1 cellular context compared by ENCODE assay signal in the genomic region with DNA sequence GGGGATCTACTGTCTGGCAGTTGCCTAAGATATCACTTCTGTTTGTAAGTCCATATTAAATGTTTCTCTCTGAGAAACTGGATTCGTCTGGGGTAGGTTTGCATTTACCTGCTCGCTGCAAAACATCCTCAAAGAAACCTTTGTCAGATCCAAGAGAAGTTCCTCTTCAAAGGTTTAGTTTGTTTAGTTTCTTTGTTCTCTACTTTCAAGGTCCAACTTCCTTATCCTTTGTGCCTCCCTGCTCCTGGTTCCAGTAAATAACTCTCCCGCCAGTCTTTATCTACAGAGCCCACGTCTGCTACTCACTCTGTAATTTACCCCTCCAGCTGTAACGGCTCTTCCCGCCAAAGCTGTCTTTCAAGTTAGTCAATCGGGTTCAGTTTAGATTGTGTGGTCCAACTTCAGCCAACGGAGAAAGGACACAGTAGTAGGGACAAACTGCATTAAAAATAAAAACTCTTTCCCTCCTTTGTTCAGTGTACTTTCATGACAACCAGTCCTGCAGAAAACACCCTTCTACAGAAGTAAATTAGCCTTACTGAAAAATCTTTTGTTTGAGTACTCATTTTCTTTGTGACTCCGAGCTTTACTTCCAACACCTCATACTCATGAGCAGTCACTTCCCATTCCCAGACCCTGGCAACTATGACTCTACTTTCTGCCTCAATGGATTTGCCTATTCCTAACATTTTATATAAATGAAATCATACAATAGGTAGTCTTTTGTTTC.
A peak's percentile ranks its signal among the peaks of the same experiment; 100 is the strongest.
TF ChIP-seq lines count a peak whose summit lies in the region.

No MANE protein-coding gene starts in this region.

TF ChIP-seq in K562, 482 proteins besides CTCF, POLR2A, EP300 and RAD21 (continued from another document and continues in another):
- TF ChIP-seq FOXM1 (IDR thresholded peaks at IDR 0.05; ENCODE audit: low read depth) = peak; percentile 98
- TF ChIP-seq FOXM1 (CRISPR knock-in tag; IDR thresholded peaks at IDR 0.05; ENCODE audit: low read depth) = no peak
- TF ChIP-seq ZSCAN29 (IDR thresholded peaks at IDR 0.05) = 0 out of 2 replicates have a peak, but pooled peaks have one; percentile 17
- TF ChIP-seq NFIC (IDR thresholded peaks at IDR 0.05) = peak; percentile 79
- peak; percentile 69 for TF ChIP-seq SMARCC2 (IDR thresholded peaks at IDR 0.05; ENCODE audit: low read depth)
- peak; percentile 54; the same call in 1 of the 2 replicates for TF ChIP-seq NFE2 (IDR thresholded peaks at IDR 0.05; ENCODE audit: low read depth)
- TF ChIP-seq, protein P1, sequence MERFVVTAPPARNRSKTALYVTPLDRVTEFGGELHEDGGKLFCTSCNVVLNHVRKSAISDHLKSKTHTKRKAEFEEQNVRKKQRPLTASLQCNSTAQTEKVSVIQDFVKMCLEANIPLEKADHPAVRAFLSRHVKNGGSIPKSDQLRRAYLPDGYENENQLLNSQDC (CRISPR knock-in tag; IDR thresholded peaks at IDR 0.05) = no peak
- peak; percentile 79 for TF ChIP-seq NEUROD1 (IDR thresholded peaks at IDR 0.05; ENCODE audit: borderline replicate concordance, low read depth, low read length, partially characterized antibody)
- TF ChIP-seq ZNF583 (CRISPR knock-in tag; IDR thresholded peaks at IDR 0.05) = peak; percentile 70; the same call in 1 of the 2 replicates
- TF ChIP-seq YBX1 (IDR thresholded peaks at IDR 0.05) = no peak
- TF ChIP-seq ZNF766 (CRISPR knock-in tag; conservative IDR thresholded peaks at IDR 0.05) = peak; percentile 90
- peak; percentile 91 for TF ChIP-seq SOX6 (IDR thresholded peaks at IDR 0.05)
- peak; percentile 64 for TF ChIP-seq MBD2 (IDR thresholded peaks at IDR 0.05; ENCODE audit: borderline replicate concordance, low read depth)
- no peak for TF ChIP-seq ZNF140 (CRISPR knock-in tag; IDR thresholded peaks at IDR 0.05)
- no peak for TF ChIP-seq ETV5 (CRISPR knock-in tag; IDR thresholded peaks at IDR 0.05; ENCODE audit: low read depth)
- TF ChIP-seq MECOM (CRISPR knock-in tag; IDR thresholded peaks at IDR 0.05) = 0 out of 2 replicates have a peak, but pooled peaks have one; percentile 29
- peak; percentile 84 for TF ChIP-seq MEIS2 (IDR thresholded peaks at IDR 0.05; ENCODE audit: partially characterized antibody)
- no peak for TF ChIP-seq FOXP1 (CRISPR knock-in tag; IDR thresholded peaks at IDR 0.05)
- peak; percentile 51 for TF ChIP-seq CCNT2 (IDR thresholded peaks at IDR 0.05; ENCODE audit: borderline replicate concordance, extremely low read depth, insufficient read length, low read depth, low read length)
- TF ChIP-seq, protein P2, sequence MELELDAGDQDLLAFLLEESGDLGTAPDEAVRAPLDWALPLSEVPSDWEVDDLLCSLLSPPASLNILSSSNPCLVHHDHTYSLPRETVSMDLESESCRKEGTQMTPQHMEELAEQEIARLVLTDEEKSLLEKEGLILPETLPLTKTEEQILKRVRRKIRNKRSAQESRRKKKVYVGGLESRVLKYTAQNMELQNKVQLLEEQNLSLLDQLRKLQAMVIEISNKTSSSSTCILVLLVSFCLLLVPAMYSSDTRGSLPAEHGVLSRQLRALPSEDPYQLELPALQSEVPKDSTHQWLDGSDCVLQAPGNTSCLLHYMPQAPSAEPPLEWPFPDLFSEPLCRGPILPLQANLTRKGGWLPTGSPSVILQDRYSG (tag; conservative IDR thresholded peaks at IDR 0.05; ENCODE audit: low read depth) = peak; percentile 39; the same call in 1 of the 2 replicates
- TF ChIP-seq FOSL1 (tag; conservative IDR thresholded peaks at IDR 0.05) = peak; percentile 34; the same call in 1 of the 2 replicates
- no peak for TF ChIP-seq CREB1 (IDR thresholded peaks at IDR 0.05)
- TF ChIP-seq CREB1 (CRISPR knock-in tag; IDR thresholded peaks at IDR 0.05) = 0 out of 2 replicates have a peak, but pooled peaks have one; percentile 22
- peak in 1 of 2 experiments; percentile 67; a peak in 2 of 4 replicates for TF ChIP-seq HDAC1 (IDR thresholded peaks at IDR 0.05)
- TF ChIP-seq ZNF584 (CRISPR knock-in tag; IDR thresholded peaks at IDR 0.05; ENCODE audit: low read depth) = peak; percentile 75
- TF ChIP-seq MAZ (CRISPR knock-in tag; conservative IDR thresholded peaks at IDR 0.05 in 1 of 2, IDR thresholded peaks at IDR 0.05 in 1 of 2) = peak; percentile 31 to 91; a peak in 2 of 4 replicates
- TF ChIP-seq FOXA3 (CRISPR knock-in tag; conservative IDR thresholded peaks at IDR 0.05 in 1 of 2, IDR thresholded peaks at IDR 0.05 in 1 of 2) = 0 out of 4 replicates have a peak, but pooled peaks of 1 of the 2 experiments have one; percentile 23
- TF ChIP-seq SLC30A9 (CRISPR knock-in tag; IDR thresholded peaks at IDR 0.05) = no peak
- peak; percentile 82 for TF ChIP-seq LEF1 (IDR thresholded peaks at IDR 0.05)
- no peak for TF ChIP-seq SIN3B (IDR thresholded peaks at IDR 0.05; ENCODE audit: low read depth)
- no peak for TF ChIP-seq MAFK (IDR thresholded peaks at IDR 0.05; ENCODE audit: low read length)
- peak; percentile 69; the same call in 1 of the 2 replicates for TF ChIP-seq HDAC2 (IDR thresholded peaks at IDR 0.05)
- TF ChIP-seq MED1 (CRISPR knock-in tag; IDR thresholded peaks at IDR 0.05; ENCODE audit: borderline replicate concordance) = no peak
- TF ChIP-seq ZEB2 (IDR thresholded peaks at IDR 0.05) = peak; percentile 69
- TF ChIP-seq, protein P3, sequence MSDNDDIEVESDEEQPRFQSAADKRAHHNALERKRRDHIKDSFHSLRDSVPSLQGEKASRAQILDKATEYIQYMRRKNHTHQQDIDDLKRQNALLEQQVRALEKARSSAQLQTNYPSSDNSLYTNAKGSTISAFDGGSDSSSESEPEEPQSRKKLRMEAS (CRISPR knock-in tag; IDR thresholded peaks at IDR 0.05) = peak; percentile 32; the same call in 1 of the 2 replicates
- TF ChIP-seq, protein P4, sequence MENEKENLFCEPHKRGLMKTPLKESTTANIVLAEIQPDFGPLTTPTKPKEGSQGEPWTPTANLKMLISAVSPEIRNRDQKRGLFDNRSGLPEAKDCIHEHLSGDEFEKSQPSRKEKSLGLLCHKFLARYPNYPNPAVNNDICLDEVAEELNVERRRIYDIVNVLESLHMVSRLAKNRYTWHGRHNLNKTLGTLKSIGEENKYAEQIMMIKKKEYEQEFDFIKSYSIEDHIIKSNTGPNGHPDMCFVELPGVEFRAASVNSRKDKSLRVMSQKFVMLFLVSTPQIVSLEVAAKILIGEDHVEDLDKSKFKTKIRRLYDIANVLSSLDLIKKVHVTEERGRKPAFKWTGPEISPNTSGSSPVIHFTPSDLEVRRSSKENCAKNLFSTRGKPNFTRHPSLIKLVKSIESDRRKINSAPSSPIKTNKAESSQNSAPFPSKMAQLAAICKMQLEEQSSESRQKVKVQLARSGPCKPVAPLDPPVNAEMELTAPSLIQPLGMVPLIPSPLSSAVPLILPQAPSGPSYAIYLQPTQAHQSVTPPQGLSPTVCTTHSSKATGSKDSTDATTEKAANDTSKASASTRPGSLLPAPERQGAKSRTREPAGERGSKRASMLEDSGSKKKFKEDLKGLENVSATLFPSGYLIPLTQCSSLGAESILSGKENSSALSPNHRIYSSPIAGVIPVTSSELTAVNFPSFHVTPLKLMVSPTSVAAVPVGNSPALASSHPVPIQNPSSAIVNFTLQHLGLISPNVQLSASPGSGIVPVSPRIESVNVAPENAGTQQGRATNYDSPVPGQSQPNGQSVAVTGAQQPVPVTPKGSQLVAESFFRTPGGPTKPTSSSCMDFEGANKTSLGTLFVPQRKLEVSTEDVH (IDR thresholded peaks at IDR 0.05; ENCODE audit: low read depth, partially characterized antibody) = peak; percentile 96
- TF ChIP-seq NFRKB (IDR thresholded peaks at IDR 0.05; ENCODE audit: low read depth) = peak; percentile 74; the same call in 1 of the 2 replicates
- TF ChIP-seq, protein P5, sequence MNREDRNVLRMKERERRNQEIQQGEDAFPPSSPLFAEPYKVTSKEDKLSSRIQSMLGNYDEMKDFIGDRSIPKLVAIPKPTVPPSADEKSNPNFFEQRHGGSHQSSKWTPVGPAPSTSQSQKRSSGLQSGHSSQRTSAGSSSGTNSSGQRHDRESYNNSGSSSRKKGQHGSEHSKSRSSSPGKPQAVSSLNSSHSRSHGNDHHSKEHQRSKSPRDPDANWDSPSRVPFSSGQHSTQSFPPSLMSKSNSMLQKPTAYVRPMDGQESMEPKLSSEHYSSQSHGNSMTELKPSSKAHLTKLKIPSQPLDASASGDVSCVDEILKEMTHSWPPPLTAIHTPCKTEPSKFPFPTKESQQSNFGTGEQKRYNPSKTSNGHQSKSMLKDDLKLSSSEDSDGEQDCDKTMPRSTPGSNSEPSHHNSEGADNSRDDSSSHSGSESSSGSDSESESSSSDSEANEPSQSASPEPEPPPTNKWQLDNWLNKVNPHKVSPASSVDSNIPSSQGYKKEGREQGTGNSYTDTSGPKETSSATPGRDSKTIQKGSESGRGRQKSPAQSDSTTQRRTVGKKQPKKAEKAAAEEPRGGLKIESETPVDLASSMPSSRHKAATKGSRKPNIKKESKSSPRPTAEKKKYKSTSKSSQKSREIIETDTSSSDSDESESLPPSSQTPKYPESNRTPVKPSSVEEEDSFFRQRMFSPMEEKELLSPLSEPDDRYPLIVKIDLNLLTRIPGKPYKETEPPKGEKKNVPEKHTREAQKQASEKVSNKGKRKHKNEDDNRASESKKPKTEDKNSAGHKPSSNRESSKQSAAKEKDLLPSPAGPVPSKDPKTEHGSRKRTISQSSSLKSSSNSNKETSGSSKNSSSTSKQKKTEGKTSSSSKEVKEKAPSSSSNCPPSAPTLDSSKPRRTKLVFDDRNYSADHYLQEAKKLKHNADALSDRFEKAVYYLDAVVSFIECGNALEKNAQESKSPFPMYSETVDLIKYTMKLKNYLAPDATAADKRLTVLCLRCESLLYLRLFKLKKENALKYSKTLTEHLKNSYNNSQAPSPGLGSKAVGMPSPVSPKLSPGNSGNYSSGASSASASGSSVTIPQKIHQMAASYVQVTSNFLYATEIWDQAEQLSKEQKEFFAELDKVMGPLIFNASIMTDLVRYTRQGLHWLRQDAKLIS (CRISPR knock-in tag; IDR thresholded peaks at IDR 0.05) = peak; percentile 59; the same call in 1 of the 2 replicates
- TF ChIP-seq ZNF197 (CRISPR knock-in tag; IDR thresholded peaks at IDR 0.05; ENCODE audit: low read depth) = peak; percentile 90
- no peak for TF ChIP-seq HDGF (IDR thresholded peaks at IDR 0.05)
- peak; percentile 92 for TF ChIP-seq RNF2 (IDR thresholded peaks at IDR 0.05)
- TF ChIP-seq EHMT2 (IDR thresholded peaks at IDR 0.05) = peak; percentile 74; the same call in 1 of the 2 replicates
- TF ChIP-seq NUFIP1 (IDR thresholded peaks at IDR 0.05; ENCODE audit: partially characterized antibody) = peak; percentile 64
- no peak for TF ChIP-seq ATF1 (CRISPR knock-in tag; IDR thresholded peaks at IDR 0.05)
- peak; percentile 72 for TF ChIP-seq ATF1 (tag; IDR thresholded peaks at IDR 0.05)
- TF ChIP-seq SMAD1 (IDR thresholded peaks at IDR 0.05; ENCODE audit: low read depth, low read length, partially characterized antibody) = no peak
- peak; percentile 82 for TF ChIP-seq GTF2E2 (tag; IDR thresholded peaks at IDR 0.05)
- peak in 1 of 2 experiments; percentile 55; a peak in 1 of 4 replicates for TF ChIP-seq SIN3A (IDR thresholded peaks at IDR 0.05; ENCODE audit: borderline replicate concordance in 2 of 2, control insufficient read depth in 1 of 2, low read depth in 2 of 2, low read length in 2 of 2)
- TF ChIP-seq ZBTB8A (IDR thresholded peaks at IDR 0.05; ENCODE audit: partially characterized antibody) = peak; percentile 59
- no peak for TF ChIP-seq RHOXF2B (CRISPR knock-in tag; conservative IDR thresholded peaks at IDR 0.05)
- TF ChIP-seq, protein P6, sequence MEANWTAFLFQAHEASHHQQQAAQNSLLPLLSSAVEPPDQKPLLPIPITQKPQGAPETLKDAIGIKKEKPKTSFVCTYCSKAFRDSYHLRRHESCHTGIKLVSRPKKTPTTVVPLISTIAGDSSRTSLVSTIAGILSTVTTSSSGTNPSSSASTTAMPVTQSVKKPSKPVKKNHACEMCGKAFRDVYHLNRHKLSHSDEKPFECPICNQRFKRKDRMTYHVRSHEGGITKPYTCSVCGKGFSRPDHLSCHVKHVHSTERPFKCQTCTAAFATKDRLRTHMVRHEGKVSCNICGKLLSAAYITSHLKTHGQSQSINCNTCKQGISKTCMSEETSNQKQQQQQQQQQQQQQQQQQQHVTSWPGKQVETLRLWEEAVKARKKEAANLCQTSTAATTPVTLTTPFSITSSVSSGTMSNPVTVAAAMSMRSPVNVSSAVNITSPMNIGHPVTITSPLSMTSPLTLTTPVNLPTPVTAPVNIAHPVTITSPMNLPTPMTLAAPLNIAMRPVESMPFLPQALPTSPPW (CRISPR knock-in tag; IDR thresholded peaks at IDR 0.05) = 0 out of 2 replicates have a peak, but pooled peaks have one; percentile 23
- peak; percentile 95 for TF ChIP-seq CBFA2T3 (IDR thresholded peaks at IDR 0.05)
- TF ChIP-seq, protein P7, sequence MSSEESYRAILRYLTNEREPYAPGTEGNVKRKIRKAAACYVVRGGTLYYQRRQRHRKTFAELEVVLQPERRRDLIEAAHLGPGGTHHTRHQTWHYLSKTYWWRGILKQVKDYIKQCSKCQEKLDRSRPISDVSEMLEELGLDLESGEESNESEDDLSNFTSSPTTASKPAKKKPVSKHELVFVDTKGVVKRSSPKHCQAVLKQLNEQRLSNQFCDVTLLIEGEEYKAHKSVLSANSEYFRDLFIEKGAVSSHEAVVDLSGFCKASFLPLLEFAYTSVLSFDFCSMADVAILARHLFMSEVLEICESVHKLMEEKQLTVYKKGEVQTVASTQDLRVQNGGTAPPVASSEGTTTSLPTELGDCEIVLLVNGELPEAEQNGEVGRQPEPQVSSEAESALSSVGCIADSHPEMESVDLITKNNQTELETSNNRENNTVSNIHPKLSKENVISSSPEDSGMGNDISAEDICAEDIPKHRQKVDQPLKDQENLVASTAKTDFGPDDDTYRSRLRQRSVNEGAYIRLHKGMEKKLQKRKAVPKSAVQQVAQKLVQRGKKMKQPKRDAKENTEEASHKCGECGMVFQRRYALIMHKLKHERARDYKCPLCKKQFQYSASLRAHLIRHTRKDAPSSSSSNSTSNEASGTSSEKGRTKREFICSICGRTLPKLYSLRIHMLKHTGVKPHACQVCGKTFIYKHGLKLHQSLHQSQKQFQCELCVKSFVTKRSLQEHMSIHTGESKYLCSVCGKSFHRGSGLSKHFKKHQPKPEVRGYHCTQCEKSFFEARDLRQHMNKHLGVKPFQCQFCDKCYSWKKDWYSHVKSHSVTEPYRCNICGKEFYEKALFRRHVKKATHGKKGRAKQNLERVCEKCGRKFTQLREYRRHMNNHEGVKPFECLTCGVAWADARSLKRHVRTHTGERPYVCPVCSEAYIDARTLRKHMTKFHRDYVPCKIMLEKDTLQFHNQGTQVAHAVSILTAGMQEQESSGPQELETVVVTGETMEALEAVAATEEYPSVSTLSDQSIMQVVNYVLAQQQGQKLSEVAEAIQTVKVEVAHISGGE (CRISPR knock-in tag; IDR thresholded peaks at IDR 0.05) = 0 out of 6 replicates have a peak, but pooled peaks of 1 of the 3 experiments have one; percentile 21
- TF ChIP-seq, protein P8, sequence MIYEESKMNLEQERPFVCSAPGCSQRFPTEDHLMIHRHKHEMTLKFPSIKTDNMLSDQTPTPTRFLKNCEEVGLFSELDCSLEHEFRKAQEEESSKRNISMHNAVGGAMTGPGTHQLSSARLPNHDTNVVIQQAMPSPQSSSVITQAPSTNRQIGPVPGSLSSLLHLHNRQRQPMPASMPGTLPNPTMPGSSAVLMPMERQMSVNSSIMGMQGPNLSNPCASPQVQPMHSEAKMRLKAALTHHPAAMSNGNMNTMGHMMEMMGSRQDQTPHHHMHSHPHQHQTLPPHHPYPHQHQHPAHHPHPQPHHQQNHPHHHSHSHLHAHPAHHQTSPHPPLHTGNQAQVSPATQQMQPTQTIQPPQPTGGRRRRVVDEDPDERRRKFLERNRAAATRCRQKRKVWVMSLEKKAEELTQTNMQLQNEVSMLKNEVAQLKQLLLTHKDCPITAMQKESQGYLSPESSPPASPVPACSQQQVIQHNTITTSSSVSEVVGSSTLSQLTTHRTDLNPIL (CRISPR knock-in tag; IDR thresholded peaks at IDR 0.05) = 0 out of 2 replicates have a peak, but pooled peaks have one; percentile 43
- peak; percentile 5; the same call in 1 of the 2 replicates for TF ChIP-seq ZNF41 (CRISPR knock-in tag; conservative IDR thresholded peaks at IDR 0.05)
